Comparison of ENCODE assay signal across 27 cellular contexts in the genomic region with DNA sequence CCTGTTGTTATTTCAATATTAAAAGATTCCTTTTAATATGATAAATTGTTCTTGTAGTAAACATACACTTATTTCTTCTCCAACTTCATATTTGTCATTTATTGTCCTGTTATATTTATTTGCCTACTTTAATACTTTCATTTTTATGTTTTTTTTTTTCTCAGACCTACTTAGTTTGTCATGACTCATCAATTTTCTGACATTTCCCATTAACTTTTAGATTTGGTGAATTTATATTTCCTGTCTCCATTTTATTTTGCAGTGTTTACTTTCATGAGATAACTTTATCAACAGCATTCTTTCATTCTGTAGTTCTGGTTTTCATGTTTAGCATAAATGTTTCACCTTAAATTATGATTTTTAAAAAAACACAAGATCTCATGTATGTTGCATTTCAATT.
"Had no signal": no experiment of that assay in that cellular context is flagged by ENCODE, and none has a peak within 500 bp of the region (broad histone marks: within the 10 kb centered on the region; RNA-seq: fewer than 3 reads in every experiment).

No MANE protein-coding gene starts in this region.

- H3K27ac ChIP-seq: body of pancreas, colonic mucosa, epithelial cell of prostate, esophagus squamous epithelium, pancreas, prostate gland, spleen, tibial nerve had no signal

- H2AFZ ChIP-seq: hepatocyte had no signal

- ATAC-seq: activated T-cell treated with anti-CD3 and anti-CD28 coated beads, Interleukin-2, amount 50 U/mL, for 72 hours; body of pancreas; left colon; naive thymus-derived CD8-positive, alpha-beta T cell; pancreas had no signal

- H3K9me3 ChIP-seq: body of pancreas, colonic mucosa, esophagus squamous epithelium, pancreas, prostate gland, tibial nerve had no signal

- H3K36me3 ChIP-seq: colonic mucosa, esophagus squamous epithelium, pancreas, prostate gland, spleen, tibial nerve had no signal

- H3K4me3 ChIP-seq: body of pancreas, colonic mucosa, esophagus squamous epithelium, hepatocyte, pancreas, prostate gland, spleen, tibial nerve had no signal

- H3K79me2 ChIP-seq: hepatocyte had no signal

- FAIRE-seq: keratinocyte, pancreas had no signal

- H3K4me2 ChIP-seq: hepatocyte had no signal

- DNase-seq: activated CD4-positive, alpha-beta T cell treated with anti-CD3 and anti-CD28 coated beads for 4 hours; activated CD4-positive, alpha-beta T cell treated with anti-CD3 and anti-CD28 coated beads, Interleukin-2, amount 50 U/mL, for 4 hours; activated CD4-positive, CD25-positive, alpha-beta regulatory T cell; activated naive CD4-positive, alpha-beta T cell treated with Interleukin-2 at 50 U/mL for 16 hours; activated T-cell treated with anti-CD3 and anti-CD28 coated beads for 4 hours; activated T-cell treated with anti-CD3 and anti-CD28 coated beads, Interleukin-2, amount 50 U/mL, for 72 hours; aorta; body of pancreas; colonic mucosa; effector CD8-positive, alpha-beta T cell; esophagus squamous epithelium; foreskin melanocyte; glutamatergic neuron; left colon; mammary epithelial cell; naive thymus-derived CD8-positive, alpha-beta T cell; nucleus accumbens; pancreas; spleen; stimulated activated CD4-positive, alpha-beta T cell treated with anti-CD3 and anti-CD28 coated beads, Interleukin-2, amount 100 ng/mL, for 48 hours; stimulated activated naive CD4-positive, alpha-beta T cell treated with Interleukin-2 at 50 U/mL for 16 hours; T-helper 2 cell had no signal

- H3K27me3 ChIP-seq: body of pancreas, colonic mucosa, esophagus squamous epithelium, hepatocyte, pancreas, spleen, tibial nerve had no signal

- H3K4me1 ChIP-seq: body of pancreas, colonic mucosa, esophagus squamous epithelium, pancreas, prostate gland, spleen, tibial nerve had no signal
